Comparison of ENCODE assay signal across 8 cellular contexts in the genomic region with DNA sequence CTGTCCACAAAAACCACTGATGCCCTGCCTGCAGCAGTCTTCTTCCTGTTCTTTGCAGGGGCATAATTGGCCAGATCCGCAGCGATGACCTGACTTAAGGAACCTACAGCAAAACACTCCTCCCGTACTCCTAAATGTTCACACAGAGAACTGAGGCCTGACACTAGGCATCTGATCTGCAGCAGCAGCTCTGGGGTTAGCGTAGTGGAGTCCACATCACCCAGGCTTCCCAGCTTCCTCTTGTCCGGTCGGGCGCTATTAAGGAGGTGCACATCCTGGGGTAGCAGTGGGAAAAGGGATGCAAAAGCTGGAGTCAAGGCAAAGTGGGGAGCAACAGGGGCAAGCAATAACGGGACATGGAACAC. TPM values are rescaled to one million over a fixed set of nuclear protein-coding genes. Genes with fewer than 3 reads are reported as not detected.
DNase-seq lines count a peak whose midpoint lies in the region; ATAC-seq lines count a peak whose summit lies in the region.

No MANE protein-coding gene starts in this region.

- H3K4me1 ChIP-seq in SJCRH30 (peaks cover 3% of the 10 kb centered on the region; the same call in 1 of the 2 replicates), muscle layer of colon (ENCODE audit: insufficient read depth, low read length) (peaks cover 13% of the 10 kb centered on the region)
- H3K4me1 ChIP-seq in effector memory CD4-positive, alpha-beta T cell (ENCODE audit: control insufficient read depth, insufficient read depth, low read length, poor library complexity, severe bottlenecking): peaks cover 16% of the 10 kb centered on the region

- H3K27ac ChIP-seq in SJCRH30 (no peak overlapping the region; the same call in 1 of the 2 replicates), muscle layer of colon (ENCODE audit: low read depth, low read length) (peak overlapping the region; percentile 35)
- peak overlapping the region; percentile 73 for H3K27ac ChIP-seq in effector memory CD4-positive, alpha-beta T cell (ENCODE audit: insufficient read depth, low read length, poor library complexity, severe bottlenecking)

- ATAC-seq in HG03139 (IDR thresholded peaks at IDR 0.05; ENCODE audit: unreplicated experiment): peak; percentile 9

- H3K27me3 ChIP-seq in SJCRH30: no peaks in the 10 kb centered on the region
- no peaks in the 10 kb centered on the region for H3K27me3 ChIP-seq in effector memory CD4-positive, alpha-beta T cell (replicated peaks; ENCODE audit: control insufficient read depth, insufficient read depth, low read length, poor library complexity, severe bottlenecking)
- H3K27me3 ChIP-seq in muscle layer of colon (ENCODE audit: control insufficient read depth in 1 of 2, insufficient read depth in 2 of 2, low read length in 2 of 2): no peaks in the 10 kb centered on the region

- peak overlapping the region; percentile 59 for H3K9ac ChIP-seq in muscle layer of colon (ENCODE audit: low read length)

- peak overlapping the region; percentile 74 for H3K4me3 ChIP-seq in SJCRH30
- peak overlapping the region; percentile 83 for H3K4me3 ChIP-seq in effector memory CD4-positive, alpha-beta T cell (ENCODE audit: insufficient read depth, low read depth, low read length, poor library complexity, severe bottlenecking)
- peak overlapping the region; percentile 71 to 96 for H3K4me3 ChIP-seq in muscle layer of colon (ENCODE audit: low read depth in 1 of 2, low read length in 2 of 2)

- H3K9me3 ChIP-seq in SJCRH30 (replicated peaks) (no peaks in the 10 kb centered on the region), muscle layer of colon (ENCODE audit: low read length) (no peaks in the 10 kb centered on the region)
- H3K9me3 ChIP-seq in effector memory CD4-positive, alpha-beta T cell (ENCODE audit: control insufficient read depth, low read length): no peaks in the 10 kb centered on the region

- H3K36me3 ChIP-seq in SJCRH30: no peaks in the 10 kb centered on the region
- no peaks in the 10 kb centered on the region for H3K36me3 ChIP-seq in effector memory CD4-positive, alpha-beta T cell (ENCODE audit: control insufficient read depth, insufficient read depth, low read length)
- H3K36me3 ChIP-seq in muscle layer of colon (ENCODE audit: insufficient read depth, low read length): no peaks in the 10 kb centered on the region

- DNase-seq in stimulated activated CD4-positive, alpha-beta T cell treated with anti-CD3 and anti-CD28 coated beads, Interleukin-15, amount 100 ng/mL, for 24 hours: peak; percentile 18
- no peak for DNase-seq in stimulated activated CD4-positive, alpha-beta T cell treated with anti-CD3 and anti-CD28 coated beads, Interleukin-4, amount 100 ng/mL, for 1 hour
- peak in 1 of 2 experiments; percentile 53 for DNase-seq in SJCRH30
- DNase-seq in effector memory CD4-positive, alpha-beta T cell: no peak
- DNase-seq in COLO829 (ENCODE audit: low spot score): no peak
- DNase-seq in effector CD8-positive, alpha-beta T cell (lab: John Stamatoyannopoulos, UW): no peak

RNA-seq across cellular contexts. Expression of a gene that starts 0.8 kb away (rescaled TPM):
- total RNA-seq in SJCRH30 (2014; rRNA removed; shearing (Covaris generic)): 25.3 and 27.0 TPM in 2 replicates

RNA-seq across cellular contexts. Expression of a gene that starts 12.3 kb away (rescaled TPM):
- 89.8 and 95.2 TPM in 2 replicates for total RNA-seq in SJCRH30 (2014; rRNA removed; shearing (Covaris generic))
